ENCODE assay signal across 22 cellular contexts in genomic region chr14:77087631-77088030, GRCh38. TPM values are rescaled to one million over a fixed set of nuclear protein-coding genes. Genes with fewer than 3 reads are reported as not detected.
A peak's percentile ranks its signal among the peaks of the same experiment; 100 is the strongest.
DNase-seq lines count a peak whose midpoint lies in the region; FAIRE-seq and TF ChIP-seq lines count a peak whose summit lies in the region.
"Had no signal": no experiment of that assay in that cellular context is flagged by ENCODE, and none has a peak within 500 bp of the region (broad histone marks: within the 10 kb centered on the region; RNA-seq: fewer than 3 reads in every experiment).

No MANE protein-coding gene starts in this region.

- TF ChIP-seq CTCF in H9 (conservative IDR thresholded peaks at IDR 0.05), result no peak
- TF ChIP-seq CTCF in astrocyte (IDR thresholded peaks at IDR 0.05; ENCODE audit: insufficient read depth, low read depth, low read length), result no peak
- TF ChIP-seq CTCF in kidney (IDR thresholded peaks at IDR 0.05; ENCODE audit: borderline replicate concordance, extremely low read depth, insufficient read depth), result no peak
- no peak for TF ChIP-seq CTCF in osteocyte (IDR thresholded peaks at IDR 0.05)

- peak overlapping the region; percentile 26; the same call in 1 of the 2 replicates for H3K14ac ChIP-seq in H9 (ENCODE audit: insufficient read depth, low read length)

- H3K9me3 Mint-ChIP-seq in H9 (peaks cover 14 to 20% of the 10 kb centered on the region in 2 experiments), astrocyte (ENCODE audit: unreplicated experiment) (peaks cover 3% of the 10 kb centered on the region), osteocyte (ENCODE audit: unreplicated experiment) (peaks cover 7% of the 10 kb centered on the region)

- no peak for DNase-seq in H9
- DNase-seq in astrocyte (ENCODE audit: low read depth), result no peak
- no peak for DNase-seq in kidney
- DNase-seq in DMS53 treated with DMSO at 0.1 percent for 48 hours (lab: John Stamatoyannopoulos, UW; ENCODE audit: unreplicated experiment), result no peak
- DNase-seq in cerebellum (ENCODE audit: low spot score), result no peak
- no peak for DNase-seq in osteocyte (ENCODE audit: extremely low spot score, unreplicated experiment)
- no peak for DNase-seq in NCI-H1092 (lab: John Stamatoyannopoulos, UW)
- DNase-seq: activated CD4-positive, alpha-beta T cell treated with anti-CD3 and anti-CD28 coated beads, Interleukin-2, amount 10 ng/mL, durations not matched to agents 24 days and 14 days; activated naive CD4-positive, alpha-beta T cell treated with anti-CD3 and anti-CD28 coated beads, Interleukin-2, amount 50 U/mL, for 16 hours; activated T-cell treated with anti-CD3 and anti-CD28 coated beads for 4 hours; CD8-positive, alpha-beta memory T cell; EL; erythroblast; kidney glomerular epithelial cell; NCI-H1694; psoas muscle; spleen had no signal

- no peak overlapping the region for H2AK5ac ChIP-seq in H9 (ENCODE audit: insufficient read length, low read length)

- peaks cover 2% of the 10 kb centered on the region; the same call in 1 of the 2 replicates for H3K27me3 Mint-ChIP-seq in H9 (ENCODE audit: low read depth)
- H3K27me3 Mint-ChIP-seq in astrocyte (ENCODE audit: low read depth, unreplicated experiment), result peaks cover 3% of the 10 kb centered on the region
- peaks cover 31% of the 10 kb centered on the region for H3K27me3 Mint-ChIP-seq in osteocyte (ENCODE audit: unreplicated experiment)

- H3K36me3 Mint-ChIP-seq in H9 (ENCODE audit: insufficient read depth in 1 of 3, low read depth in 3 of 3) (peaks cover 7 to 15% (median 8%) of the 10 kb centered on the region in 3 experiments), astrocyte (ENCODE audit: low read depth, unreplicated experiment) (no peaks in the 10 kb centered on the region), osteocyte (ENCODE audit: unreplicated experiment) (no peaks in the 10 kb centered on the region)
- H3K36me3 Mint-ChIP-seq: stimulated activated effector memory CD8-positive, alpha-beta T cell treated with anti-CD3 and anti-CD28 coated beads, Interleukin-12 subunit alpha, Interleukin-12 subunit beta, amount 100 ng/mL, for 72 hours had no signal

- no peak overlapping the region for H4K5ac ChIP-seq in H9 (ENCODE audit: insufficient read length, low read depth, low read length)

- peak overlapping the region; percentile 66 for H3K18ac ChIP-seq in H9 (ENCODE audit: insufficient read length, low read depth, low read length)

- no peaks in the 10 kb centered on the region for H3K23me2 ChIP-seq in H9 (ENCODE audit: insufficient read length, low read depth, low read length, poor library complexity, severe bottlenecking)

- H3K4me2 ChIP-seq in H9 (ENCODE audit: insufficient read depth, insufficient read length, low read length) (no peak overlapping the region), astrocyte (ENCODE audit: low read length) (no peak overlapping the region)

- H2BK20ac ChIP-seq in H9 (ENCODE audit: low read depth, low read length, poor library complexity, severe bottlenecking), result peak overlapping the region; percentile 50

- H4K8ac ChIP-seq in H9 (replicated peaks; ENCODE audit: insufficient read length, low read depth, low read length), result no peak overlapping the region

- intact Hi-C loops in kidney (cut with DNase I), result no loop called here

- no peaks in the 10 kb centered on the region for H3K79me1 ChIP-seq in H9 (ENCODE audit: insufficient read depth, low read depth, low read length, poor library complexity, severe bottlenecking)

- H2BK15ac ChIP-seq in H9 (ENCODE audit: low read depth, low read length), result no peak overlapping the region

- H2AFZ ChIP-seq in H9 (ENCODE audit: low read length) (no peak overlapping the region), astrocyte (ENCODE audit: low read depth, low read length) (no peak overlapping the region)

- H3K9me3 ChIP-seq in H9 (ENCODE audit: control insufficient read depth, low read depth, low read length) (peaks cover 10% of the 10 kb centered on the region), astrocyte (ENCODE audit: insufficient read depth, low read depth, low read length) (no peaks in the 10 kb centered on the region), kidney (ENCODE audit: control insufficient read depth in 1 of 2, low read length in 2 of 2) (peaks cover 3 to 11% of the 10 kb centered on the region in 2 donors)
- H3K9me3 ChIP-seq: psoas muscle had no signal

- peak overlapping the region; percentile 44; the same call in 1 of the 2 replicates for H3K4ac ChIP-seq in H9 (ENCODE audit: low read depth, low read length)

- peaks cover 46 to 49% of the 10 kb centered on the region in 2 experiments for H3K4me1 Mint-ChIP-seq in H9
- H3K4me1 Mint-ChIP-seq in astrocyte (ENCODE audit: low read depth, unreplicated experiment), result peaks cover 15% of the 10 kb centered on the region
- H3K4me1 Mint-ChIP-seq in osteocyte (ENCODE audit: unreplicated experiment), result no peaks in the 10 kb centered on the region
- H3K4me1 Mint-ChIP-seq: stimulated activated effector memory CD8-positive, alpha-beta T cell treated with anti-CD3 and anti-CD28 coated beads, Interleukin-12 subunit alpha, Interleukin-12 subunit beta, amount 100 ng/mL, for 72 hours had no signal

- FAIRE-seq in astrocyte (lab: Jason Lieb, UNC), result no peak
- no peak for FAIRE-seq in kidney (lab: Jason Lieb, UNC)
- FAIRE-seq: HTR-8/SVneo had no signal

- peak overlapping the region; percentile 91 for H2BK12ac ChIP-seq in H9 (ENCODE audit: insufficient read length, low read depth, low read length)

- no peaks in the 10 kb centered on the region for H4K20me1 ChIP-seq in H9 (ENCODE audit: control insufficient read depth, insufficient read depth, insufficient read length)
- H4K20me1 ChIP-seq in astrocyte (ENCODE audit: insufficient read depth, low read length), result no peaks in the 10 kb centered on the region

- H3K4me1 ChIP-seq in H9 (ENCODE audit: insufficient read depth, low read length) (peaks cover 10% of the 10 kb centered on the region; the same call in 1 of the 2 replicates), astrocyte (ENCODE audit: insufficient read depth, low read length) (no peaks in the 10 kb centered on the region), kidney (ENCODE audit: control insufficient read depth in 1 of 2, insufficient read depth in 1 of 2, low read depth in 1 of 2, low read length in 2 of 2) (peaks cover 0 to 4% of the 10 kb centered on the region in 2 donors)
- H3K4me1 ChIP-seq: psoas muscle had no signal

- H3T11ph ChIP-seq in H9 (ENCODE audit: low read length), result peak overlapping the region; percentile 1

- no peak overlapping the region for H3K56ac ChIP-seq in H9 (ENCODE audit: insufficient read length, low read depth, low read length)

- H2BK5ac ChIP-seq in H9 (ENCODE audit: insufficient read length, low read length), result no peak overlapping the region

- peak overlapping the region; percentile 94 to 98 (median 98) for H3K27ac Mint-ChIP-seq in H9
- H3K27ac Mint-ChIP-seq in astrocyte (ENCODE audit: unreplicated experiment), result peak overlapping the region; percentile 75
- H3K27ac Mint-ChIP-seq in osteocyte (ENCODE audit: unreplicated experiment), result no peak overlapping the region
- H3K27ac Mint-ChIP-seq: activated CD4-positive, alpha-beta T cell treated with anti-CD3 and anti-CD28 coated beads, Interleukin-2, amount 10 ng/mL, durations not matched to agents 24 days and 14 days; CD8-positive, alpha-beta memory T cell; stimulated activated effector memory CD8-positive, alpha-beta T cell treated with anti-CD3 and anti-CD28 coated beads, Interleukin-12 subunit alpha, Interleukin-12 subunit beta, amount 100 ng/mL, for 72 hours had no signal

- H3K79me2 ChIP-seq in H9 (ENCODE audit: insufficient read depth, low read length), result no peaks in the 10 kb centered on the region
- no peaks in the 10 kb centered on the region for H3K79me2 ChIP-seq in astrocyte (ENCODE audit: insufficient read depth, low read length)

- no CpG with 5 or more reads among the region's 3 CpGs for WGBS in H9 (ENCODE audit: extremely low coverage, insufficient read length, low lambda C conversion rate)

- no peak overlapping the region for H2BK120ac ChIP-seq in H9 (ENCODE audit: low read depth, low read length, poor library complexity, severe bottlenecking)

- H3K27me3 ChIP-seq in H9 (ENCODE audit: insufficient read depth, low read length), result no peaks in the 10 kb centered on the region
- H3K27me3 ChIP-seq in astrocyte (ENCODE audit: insufficient read depth, low read length), result peaks cover 7% of the 10 kb centered on the region
- H3K27me3 ChIP-seq: body of pancreas, spleen had no signal

- no peak overlapping the region for H4K91ac ChIP-seq in H9 (ENCODE audit: insufficient read length, low read depth, low read length)

- H3K36me3 ChIP-seq in astrocyte (ENCODE audit: insufficient read depth, low read length), result no peaks in the 10 kb centered on the region
- H3K36me3 ChIP-seq in kidney (ENCODE audit: control insufficient read depth in 1 of 2, insufficient read depth in 2 of 2, low read length in 2 of 2), result no peaks in the 10 kb centered on the region
- H3K36me3 ChIP-seq: spleen had no signal

- H3K4me3 ChIP-seq in astrocyte (ENCODE audit: insufficient read depth, low read depth, low read length) (no peak overlapping the region), kidney (ENCODE audit: low read length in 2 of 2) (no peak overlapping the region), skin epidermis (no peak overlapping the region)
- H3K4me3 ChIP-seq: body of pancreas, psoas muscle, spleen had no signal

- H3K4me3 Mint-ChIP-seq in H9 (peak overlapping the region in 1 of 2 experiments; percentile 3; a peak in 2 of 5 replicates), astrocyte (ENCODE audit: unreplicated experiment) (no peak overlapping the region), osteocyte (ENCODE audit: unreplicated experiment) (no peak overlapping the region)
- H3K4me3 Mint-ChIP-seq: activated CD4-positive, alpha-beta T cell treated with anti-CD3 and anti-CD28 coated beads, Interleukin-2, amount 10 ng/mL, durations not matched to agents 24 days and 14 days; CD8-positive, alpha-beta memory T cell; stimulated activated effector memory CD8-positive, alpha-beta T cell treated with anti-CD3 and anti-CD28 coated beads, Interleukin-12 subunit alpha, Interleukin-12 subunit beta, amount 100 ng/mL, for 72 hours had no signal

- no peak overlapping the region for H3K9ac ChIP-seq in H9 (ENCODE audit: extremely low read depth, insufficient read length, low read length)
- H3K9ac ChIP-seq in astrocyte (ENCODE audit: low read length), result no peak overlapping the region
- no peak overlapping the region for H3K9ac ChIP-seq in kidney (ENCODE audit: low read length in 2 of 2)

- peak overlapping the region; percentile 6 for H3K27ac ChIP-seq in H9 (ENCODE audit: insufficient read length, low read depth, low read length)
- H3K27ac ChIP-seq in astrocyte (ENCODE audit: low read depth, low read length), result no peak overlapping the region
- peak overlapping the region; percentile 50 to 60 for H3K27ac ChIP-seq in kidney (ENCODE audit: low read depth in 2 of 2, low read length in 2 of 2)
- peak overlapping the region in 19 of 21 experiments; percentile 35 to 84 (median 74) for H3K27ac ChIP-seq in skin epidermis
- H3K27ac ChIP-seq: psoas muscle, spleen had no signal

- no peak overlapping the region for H3K23ac ChIP-seq in H9 (ENCODE audit: insufficient read length, low read depth, low read length)

RNA-seq across cellular contexts. Expression of gene CIPC, which starts 10.4 kb away (rescaled TPM):
- total RNA-seq in H9 (2021), result 22.2 and 23.4 TPM in 2 replicates
- 16.7 and 20.2 TPM in 2 replicates for total RNA-seq in astrocyte
- total RNA-seq in kidney, result 23.5 TPM
- polyA plus RNA-seq in kidney (ENCODE audit: insufficient read depth, low read depth, low replicate concordance), result 12.8 TPM
- total RNA-seq in cerebellum, result 40.9 TPM
- total RNA-seq in osteocyte, result 12.4 and 12.7 TPM in 2 replicates

RNA-seq across cellular contexts. Expression of gene ZDHHC22, which starts 54.0 kb away (rescaled TPM):
- total RNA-seq in H9 (2021) (11.3 and 11.9 TPM in 2 replicates), astrocyte (0.50 and 0.52 TPM in 2 replicates), kidney (not detected), cerebellum (9.8 TPM), osteocyte (0.10 and 0.16 TPM in 2 replicates)
- not detected for polyA plus RNA-seq in kidney (ENCODE audit: insufficient read depth, low read depth, low replicate concordance)
- total RNA-seq: activated CD4-positive, alpha-beta T cell treated with anti-CD3 and anti-CD28 coated beads, Interleukin-2, amount 10 ng/mL, durations not matched to agents 24 days and 14 days; body of pancreas; CD8-positive, alpha-beta memory T cell; psoas muscle; spleen had no signal
- polyA plus RNA-seq: AG04450; CD8-positive, alpha-beta memory T cell had no signal

RNA-seq across cellular contexts. Expression of gene IRF2BPL, which starts 59.1 kb away (rescaled TPM):
- total RNA-seq in H9 (2021), result 59.0 and 60.1 TPM in 2 replicates
- total RNA-seq in astrocyte, result 42.7 and 55.3 TPM in 2 replicates
- 97.1 TPM for total RNA-seq in kidney
- polyA plus RNA-seq in kidney (ENCODE audit: insufficient read depth, low read depth, low replicate concordance), result 15.7 TPM
- 28.5 TPM for total RNA-seq in cerebellum
- total RNA-seq in osteocyte, result 107 and 120 TPM in 2 replicates
